Comparison of ENCODE assay signal across 14 cellular contexts in the genomic region with DNA sequence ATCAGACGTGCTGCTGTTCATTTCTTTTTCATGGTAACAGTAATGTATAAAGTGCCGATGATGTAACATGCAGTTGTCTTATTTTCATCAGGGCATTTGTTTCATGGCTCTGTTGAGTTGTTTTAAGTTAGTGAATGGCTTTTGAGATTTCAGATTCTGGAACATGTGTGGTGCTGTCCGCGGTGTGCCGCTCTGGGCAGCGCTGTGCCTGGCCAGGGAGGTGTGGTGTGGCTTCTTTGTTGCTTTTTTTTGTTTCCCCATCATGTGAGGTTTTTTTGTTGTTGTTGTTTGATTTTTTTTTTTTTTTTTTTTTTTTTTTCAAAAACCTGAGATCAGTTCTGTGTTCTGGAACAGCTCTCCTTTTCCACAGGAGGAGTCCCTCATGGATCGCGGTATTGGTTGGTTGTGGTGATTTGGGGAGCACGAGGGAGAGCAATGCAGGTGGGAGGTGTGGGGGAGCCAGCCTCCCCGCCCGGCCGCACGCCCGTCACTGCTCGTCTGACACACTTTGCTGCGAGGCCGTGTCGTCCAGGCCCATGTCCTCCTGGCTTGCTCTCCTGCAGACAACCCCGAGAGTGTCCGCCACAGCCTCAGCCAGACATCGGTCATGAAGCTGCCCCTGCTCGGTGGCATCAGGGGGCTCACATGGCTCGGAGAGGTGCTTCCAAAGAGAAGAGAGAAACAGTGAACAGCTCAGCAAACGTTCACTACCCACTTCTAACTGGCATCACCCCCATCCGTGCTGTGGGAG. TPM values are rescaled to one million over a fixed set of nuclear protein-coding genes. Genes with fewer than 3 reads are reported as not detected.
DNase-seq lines count a peak whose midpoint lies in the region; ATAC-seq, FAIRE-seq and TF ChIP-seq lines count a peak whose summit lies in the region.
"Had no signal": no experiment of that assay in that cellular context is flagged by ENCODE, and none has a peak within 500 bp of the region (broad histone marks: within the 10 kb centered on the region; RNA-seq: fewer than 3 reads in every experiment).

No MANE protein-coding gene starts in this region.

- H4K20me1 ChIP-seq in GM23338 (replicated peaks; ENCODE audit: insufficient read depth), result 0 out of 2 replicates have a peak, but pooled peaks cover 6% of the 10 kb centered on the region
- peaks cover 0 to 3% of the 10 kb centered on the region in 2 experiments for H4K20me1 ChIP-seq in H1 (replicated peaks in 1 of 2; ENCODE audit: control insufficient read depth in 1 of 2, insufficient read depth in 2 of 2, low read length in 2 of 2)
- no peaks in the 10 kb centered on the region for H4K20me1 ChIP-seq in PC-3 (ENCODE audit: low read length)

- TF ChIP-seq RAD21 in H1 (IDR thresholded peaks at IDR 0.05 in 1 of 2, conservative IDR thresholded peaks at IDR 0.05 in 1 of 2; ENCODE audit: low read depth in 2 of 2, low read length in 2 of 2), result no peak

- H3K27ac ChIP-seq in GM23338 (ENCODE audit: low read depth) (no peak overlapping the region), HEK293 (ENCODE audit: extremely low read depth, low read depth, low read length) (no peak overlapping the region), H1 (ENCODE audit: low read depth, low read length) (0 out of 2 replicates have a peak overlapping the region, but pooled peaks have one; percentile 46), neuronal stem cell (replicated peaks; ENCODE audit: low read length) (no peak overlapping the region), PC-3 (ENCODE audit: low read length) (no peak overlapping the region)

- H3K56ac ChIP-seq in H1 (replicated peaks; ENCODE audit: insufficient read length, low read depth, low read length), result no peak overlapping the region

- H3K4me1 Mint-ChIP-seq in GM23338, result peaks cover 10% of the 10 kb centered on the region

- no peak for FAIRE-seq in H1 (lab: Jason Lieb, UNC)
- FAIRE-seq: HepG2 had no signal

- no peak for TF ChIP-seq POLR2A in H1 (IDR thresholded peaks at IDR 0.05; ENCODE audit: control extremely low read depth in 1 of 2, low read depth in 2 of 2, low read length in 2 of 2)

- no peak overlapping the region for H2BK20ac ChIP-seq in H1 (ENCODE audit: low read length)

- H3K9ac ChIP-seq in H1 (replicated peaks in 1 of 4; ENCODE audit: extremely low read depth in 1 of 4, low read depth in 3 of 4, low read length in 3 of 4) (no peak overlapping the region), neuronal stem cell (ENCODE audit: low read depth, low read length, poor library complexity) (no peak overlapping the region), PC-3 (ENCODE audit: low read length) (no peak overlapping the region)

- no peak overlapping the region for H4K5ac ChIP-seq in H1 (ENCODE audit: insufficient read length, low read depth, low read length)

- no peak for TF ChIP-seq EP300 in H1 (IDR thresholded peaks at IDR 0.05; ENCODE audit: borderline replicate concordance in 1 of 2, low read depth in 2 of 2, low read length in 2 of 2)

- no peaks in the 10 kb centered on the region for H3F3A ChIP-seq in GM23338 (replicated peaks; ENCODE audit: low read depth)
- no peaks in the 10 kb centered on the region for H3F3A ChIP-seq in PC-3 (ENCODE audit: low read length, unreplicated experiment)

- H4K8ac ChIP-seq in H1 (ENCODE audit: extremely low read depth, insufficient read depth, low read length) (peak overlapping the region; percentile 41; the same call in 1 of the 2 replicates), neuronal stem cell (ENCODE audit: low read depth, low read length) (no peak overlapping the region)

- H3K9me2 ChIP-seq in GM23338 (ENCODE audit: insufficient read depth), result no peaks in the 10 kb centered on the region
- no peaks in the 10 kb centered on the region for H3K9me2 ChIP-seq in PC-3 (replicated peaks; ENCODE audit: low read length)

- H4K91ac ChIP-seq in H1 (replicated peaks; ENCODE audit: insufficient read length, low read length), result no peak overlapping the region
- no peak overlapping the region for H4K91ac ChIP-seq in neuronal stem cell (ENCODE audit: low read depth, low read length, poor library complexity)

- BruUV-seq in PC-3 (replicated peaks; lab: Mats Ljungman, UMichigan), result no TSS peak

- POLR2A ChIA-PET in HEK293 (lab: Yijun Ruan, JAX), result no interaction called here
- POLR2A ChIA-PET in H1 (lab: Charles Lee; ENCODE audit: partially characterized antibody), result no interaction called here
- POLR2A ChIA-PET in PC-3 (lab: Charles Lee; ENCODE audit: unreplicated experiment), result no interaction called here

- H3K36me3 ChIP-seq in GM23338 (ENCODE audit: insufficient read depth) (no peaks in the 10 kb centered on the region; the same call in 1 of the 2 replicates), HEK293 (ENCODE audit: control insufficient read depth in 2 of 2, insufficient read depth in 1 of 2, low read length in 2 of 2) (peaks cover 0 to 52% of the 10 kb centered on the region in 2 experiments; a peak in 2 of 3 replicates), H1 (ENCODE audit: control insufficient read depth in 2 of 4, insufficient read depth in 4 of 4, low read length in 3 of 4) (peaks cover 0 to 7% (median 5%) of the 10 kb centered on the region in 4 experiments; a peak in 6 of 8 replicates), neuronal stem cell (replicated peaks in 1 of 2; ENCODE audit: control insufficient read depth in 2 of 2, insufficient read depth in 2 of 2, low read length in 2 of 2) (peaks cover 14 to 25% of the 10 kb centered on the region in 2 donors), PC-3 (ENCODE audit: low read depth, low read length) (peaks cover 3% of the 10 kb centered on the region; the same call in 1 of the 2 replicates)

- 89% methylated on average over 22 of the region's 25 CpGs; no CpG with 5 or more reads in 1 of the 2 experiments for WGBS in H1 (ENCODE audit: extremely low coverage in 1 of 2, insufficient coverage in 1 of 2, insufficient read length in 1 of 2, insufficient replicate concordance in 2 of 2, low coverage in 1 of 2, low lambda C conversion rate in 2 of 2, missing lambda C conversion rate in 1 of 2), 2 experiments
- no CpG with 5 or more reads among the region's 25 CpGs for WGBS in neuronal stem cell (ENCODE audit: extremely low coverage in 2 of 2, insufficient read length in 2 of 2, insufficient replicate concordance in 1 of 2), 2 donors

- no peak overlapping the region for H2BK120ac ChIP-seq in H1 (replicated peaks; ENCODE audit: low read depth, low read length)
- no peak overlapping the region for H2BK120ac ChIP-seq in neuronal stem cell (ENCODE audit: low read depth, low read length)

- H3K4me3 Mint-ChIP-seq in GM23338, result no peak overlapping the region
- H3K4me3 Mint-ChIP-seq: CD8-positive, alpha-beta memory T cell had no signal

- H3K27ac Mint-ChIP-seq in GM23338, result peak overlapping the region; percentile 43; the same call in 1 of the 2 replicates

- CTCF ChIA-PET in HEK293 (lab: Yijun Ruan, JAX) (interaction anchor here (1.2 kb wide), 1 partner anchor 18 kb away, joined by 3 read pairs; no protein-coding TSS in a partner anchor), H1 (lab: Charles Lee; ENCODE audit: partially characterized antibody) (interaction anchor here (0.9 to 2.0 kb wide), 5 partner anchors 14 to 356 kb away, joined by 3 to 6 read pairs (median 3); no protein-coding TSS in a partner anchor), PC-3 (lab: Charles Lee) (no interaction called here)

- H3K36me3 Mint-ChIP-seq in GM23338 (ENCODE audit: low read depth), result peaks cover 17% of the 10 kb centered on the region; the same call in 2 of the 3 replicates

- H3K4ac ChIP-seq in H1 (replicated peaks; ENCODE audit: insufficient read length, low read depth, low read length) (no peak overlapping the region), neuronal stem cell (ENCODE audit: low read length) (no peak overlapping the region)

- H3K79me1 ChIP-seq in H1 (ENCODE audit: low read depth, low read length) (no peaks in the 10 kb centered on the region; the same call in 1 of the 2 replicates), neuronal stem cell (ENCODE audit: low read depth, low read length) (peaks cover 1% of the 10 kb centered on the region)

- H2AFZ ChIP-seq in GM23338, result no peak overlapping the region
- no peak overlapping the region for H2AFZ ChIP-seq in H1 (ENCODE audit: low read length)
- H2AFZ ChIP-seq in neuronal stem cell (ENCODE audit: low read length), result no peak overlapping the region
- no peak overlapping the region for H2AFZ ChIP-seq in PC-3 (ENCODE audit: low read length)

- no peak overlapping the region for H2BK12ac ChIP-seq in H1 (ENCODE audit: low read depth, low read length)
- no peak overlapping the region for H2BK12ac ChIP-seq in neuronal stem cell (ENCODE audit: low read length)

- peaks cover 6% of the 10 kb centered on the region for H3K27me3 Mint-ChIP-seq in GM23338 (ENCODE audit: insufficient read depth, low read depth, poor library complexity)
- H3K27me3 Mint-ChIP-seq: CD8-positive, alpha-beta memory T cell had no signal

- H3K23ac ChIP-seq in H1 (ENCODE audit: insufficient read length) (no peak overlapping the region), neuronal stem cell (ENCODE audit: low read depth, low read length, poor library complexity) (no peak overlapping the region)

- H3K4me3 ChIP-seq in GM23338 (no peak overlapping the region), HEK293 (ENCODE audit: low read depth, low read length) (no peak overlapping the region), H1 (ENCODE audit: extremely low read depth in 1 of 4, insufficient read depth in 2 of 4, low read depth in 3 of 4, low read length in 4 of 4) (no peak overlapping the region), neuronal stem cell (ENCODE audit: low read length in 2 of 2) (peak overlapping the region in 1 of 2 donors; percentile 22), PC-3 (ENCODE audit: low read length) (no peak overlapping the region)

- H3K79me2 ChIP-seq in GM23338 (replicated peaks; ENCODE audit: insufficient read depth) (no peaks in the 10 kb centered on the region), H1 (ENCODE audit: control insufficient read depth in 1 of 2, insufficient read depth in 2 of 2, low read length in 2 of 2) (no peaks in the 10 kb centered on the region), PC-3 (ENCODE audit: low read length) (no peaks in the 10 kb centered on the region)

- ATAC-seq in GM23338 (no peak), PC-3 (no peak)
- ATAC-seq: HepG2 had no signal

- no peak overlapping the region for H3K4me2 ChIP-seq in GM23338
- H3K4me2 ChIP-seq in H1 (ENCODE audit: insufficient read depth in 1 of 2, low read depth in 2 of 2, low read length in 2 of 2), result no peak overlapping the region
- H3K4me2 ChIP-seq in neuronal stem cell (ENCODE audit: insufficient read depth, low read length, poor library complexity, severe bottlenecking), result no peak overlapping the region
- H3K4me2 ChIP-seq in PC-3 (ENCODE audit: low read length), result no peak overlapping the region

- H3K4me1 ChIP-seq in GM23338 (ENCODE audit: insufficient read depth) (peaks cover 5% of the 10 kb centered on the region), HEK293 (ENCODE audit: control insufficient read depth, insufficient read depth, low read length) (0 out of 2 replicates have a peak, but pooled peaks cover 5% of the 10 kb centered on the region), H1 (replicated peaks in 1 of 4; ENCODE audit: control insufficient read depth in 3 of 4, insufficient read depth in 4 of 4, low read length in 3 of 4) (no peaks in the 10 kb centered on the region), neuronal stem cell (ENCODE audit: control insufficient read depth in 2 of 2, insufficient read depth in 1 of 2, low read depth in 1 of 2, low read length in 2 of 2) (peaks cover 0 to 4% of the 10 kb centered on the region in 2 donors), PC-3 (ENCODE audit: insufficient read depth, low read length) (peaks cover 11% of the 10 kb centered on the region)

- intact Hi-C loops in PC-3 (cut with micrococcal nuclease), result loop anchor here (10.0 kb wide), 1 partner anchor 349 kb away; the partner anchor contains the start of gene SIPA1L2

- TF ChIP-seq CTCF in GM23338 (conservative IDR thresholded peaks at IDR 0.05; ENCODE audit: low read depth in 2 of 2) (no peak), HEK293 (tag by site-specific recombination; IDR thresholded peaks at IDR 0.05) (no peak), H1 (IDR thresholded peaks at IDR 0.05; ENCODE audit: control extremely low read depth in 1 of 3, insufficient read depth in 1 of 3, low read depth in 1 of 3, low read length in 3 of 3) (no peak), PC-3 (conservative IDR thresholded peaks at IDR 0.05; ENCODE audit: low read depth, low read length) (no peak)

- no peaks in the 10 kb centered on the region for H3K9me3 ChIP-seq in HEK293 (ENCODE audit: control insufficient read depth, insufficient read depth, low read depth, low read length)
- H3K9me3 ChIP-seq in H1 (ENCODE audit: insufficient read depth in 2 of 2, low read depth in 1 of 2, low read length in 1 of 2), result no peaks in the 10 kb centered on the region
- peaks cover 0 to 4% of the 10 kb centered on the region in 2 donors for H3K9me3 ChIP-seq in neuronal stem cell (replicated peaks in 1 of 2; ENCODE audit: control insufficient read depth in 2 of 2, insufficient read depth in 1 of 2, low read depth in 1 of 2, low read length in 2 of 2)
- no peaks in the 10 kb centered on the region for H3K9me3 ChIP-seq in PC-3 (ENCODE audit: low read length)

- no peaks in the 10 kb centered on the region for H3K23me2 ChIP-seq in H1 (ENCODE audit: low read depth, low read length)

- no peak overlapping the region for H3K14ac ChIP-seq in H1 (ENCODE audit: insufficient read length)
- H3K14ac ChIP-seq in neuronal stem cell (ENCODE audit: low read length), result no peak overlapping the region

- no peak overlapping the region for H2AK5ac ChIP-seq in H1 (ENCODE audit: low read depth, low read length)
- no peak overlapping the region for H2AK5ac ChIP-seq in neuronal stem cell (ENCODE audit: low read depth, low read length)

- DNase-seq in GM23338 (ENCODE audit: low spot score), result no peak
- DNase-seq in H1 (ENCODE audit: low read depth in 1 of 2, low spot score in 2 of 2), result no peak
- DNase-seq in neuronal stem cell (ENCODE audit: low spot score), result no peak
- DNase-seq in activated CD4-positive, alpha-beta T cell treated with anti-CD3 and anti-CD28 coated beads for 48 hours, result no peak
- DNase-seq in NCI-H2081 (lab: John Stamatoyannopoulos, UW), result no peak
- no peak for DNase-seq in PC-3
- DNase-seq: CD8-positive, alpha-beta memory T cell; GF-D8; Kasumi-1; NCI-H187 treated with DMSO at 0.1 percent for 48 hours; NCI-H510A treated with DMSO at 0.1 percent for 48 hours; SHP77 treated with DMSO at 0.1 percent for 48 hours had no signal

- H2BK5ac ChIP-seq in H1 (ENCODE audit: low read depth, low read length), result 0 out of 2 replicates have a peak overlapping the region, but pooled peaks have one; percentile 30
- no peak overlapping the region for H2BK5ac ChIP-seq in neuronal stem cell (ENCODE audit: low read length)

- H2BK15ac ChIP-seq in H1 (ENCODE audit: low read length) (no peak overlapping the region), neuronal stem cell (ENCODE audit: low read length) (no peak overlapping the region)

- H3K27me3 ChIP-seq in GM23338 (ENCODE audit: insufficient read depth) (no peaks in the 10 kb centered on the region), H1 (replicated peaks in 1 of 4; ENCODE audit: control insufficient read depth in 3 of 4, extremely low read depth in 1 of 4, insufficient read depth in 3 of 4, low read length in 3 of 4) (no peaks in the 10 kb centered on the region), neuronal stem cell (ENCODE audit: control insufficient read depth in 3 of 3, insufficient read depth in 3 of 3, low read depth in 1 of 3, low read length in 3 of 3) (no peaks in the 10 kb centered on the region), PC-3 (ENCODE audit: low read length) (no peaks in the 10 kb centered on the region)

- H3K18ac ChIP-seq in H1 (ENCODE audit: extremely low read depth, low read length), result no peak overlapping the region
- H3K18ac ChIP-seq in neuronal stem cell (ENCODE audit: low read length), result peak overlapping the region; percentile 72

- H3K9me3 Mint-ChIP-seq in GM23338, result no peaks in the 10 kb centered on the region
- H3K9me3 Mint-ChIP-seq: CD8-positive, alpha-beta memory T cell had no signal

RNA-seq across cellular contexts. Expression of gene NTPCR, which starts 33.6 kb away (rescaled TPM):
- 64.1 and 80.7 TPM in 2 replicates for total RNA-seq in GM23338 (2014; rRNA removed; shearing (Covaris generic))
- polyA plus RNA-seq in GM23338 (2016; fragmentation: Nextera tagmentation; extraction: Ambion mirVana) (150 TPM in 2 replicates), H1 (2011; rRNA removed) (17.3 and 22.6 TPM in 2 replicates)
- 68.6 and 73.1 TPM in 2 replicates for total RNA-seq in H1 (2021; fragmentation: NEBNext Ultra II Directional; extraction: Animal tissue kit (Norgen Biotek cat#: 25700))
- 27.6 TPM for polyA plus RNA-seq in H1 (2011; cell fraction: cytosol; rRNA removed)
- polyA plus RNA-seq in H1 (2011; cell fraction: nucleus; rRNA removed), result 22.2 TPM
- polyA plus RNA-seq in H1 (2012, experiment 1 of 2), result 70.9 to 94.3 TPM (median 85.5 TPM) in 4 replicates
- 50.5 TPM for polyA plus RNA-seq in H1 (2012, experiment 2 of 2)
- 61.7 TPM for polyA plus RNA-seq in H1 (2013, experiment 1 of 2)
- polyA plus RNA-seq in H1 (2013, experiment 2 of 2), result 63.0 TPM
- polyA minus RNA-seq in H1 (2011; rRNA and poly(A)+ RNA removed), result 23.6 and 28.6 TPM in 2 replicates
- polyA minus RNA-seq in H1 (2011; cell fraction: cytosol; rRNA and poly(A)+ RNA removed), result 24.2 TPM
- 51.5 TPM for polyA minus RNA-seq in H1 (2011; cell fraction: nucleus; rRNA and poly(A)+ RNA removed)
- polyA plus RNA-seq in neuronal stem cell (2013, experiment 1 of 2), result 63.6 TPM
- 65.4 TPM for polyA plus RNA-seq in neuronal stem cell (2013, experiment 2 of 2)
- 17.5 and 43.1 TPM in 2 replicates for total RNA-seq in PC-3 (2014; rRNA removed)
